ENCODE assay signal across 9 cellular contexts in genomic region chr18:78661316-78661715, GRCh38.
"Had no signal": no experiment of that assay in that cellular context is flagged by ENCODE, and none has a peak within 500 bp of the region (broad histone marks: within the 10 kb centered on the region; RNA-seq: fewer than 3 reads in every experiment).

No MANE protein-coding gene starts in this region.

- H2AFZ ChIP-seq: GM23338 had no signal

- H3K4me1 ChIP-seq: HAP-1 had no signal

- H3K27ac ChIP-seq: HL-60 had no signal

- H3K36me3 ChIP-seq: HAP-1 had no signal

- FAIRE-seq: HepG2 had no signal

- H3K27ac Mint-ChIP-seq: GM23338, HFFc6, IgD-negative memory B cell had no signal

- DNase-seq: H7, HFFc6, KBM-7 had no signal

- H3K36me3 Mint-ChIP-seq: IgD-negative memory B cell had no signal

- H3K9me3 ChIP-seq: HAP-1 had no signal

- H3K4me1 Mint-ChIP-seq: GM23338, IgD-negative memory B cell had no signal

- H3K4me3 ChIP-seq: GM23338, HAP-1 had no signal

- H3K4me3 Mint-ChIP-seq: GM23338, HFFc6, IgD-negative memory B cell had no signal

- H3K4me2 ChIP-seq: GM23338 had no signal

- ATAC-seq: GM23338, HCT116, HepG2 had no signal
